Comparison of ENCODE assay signal across 16 cellular contexts in the genomic region with DNA sequence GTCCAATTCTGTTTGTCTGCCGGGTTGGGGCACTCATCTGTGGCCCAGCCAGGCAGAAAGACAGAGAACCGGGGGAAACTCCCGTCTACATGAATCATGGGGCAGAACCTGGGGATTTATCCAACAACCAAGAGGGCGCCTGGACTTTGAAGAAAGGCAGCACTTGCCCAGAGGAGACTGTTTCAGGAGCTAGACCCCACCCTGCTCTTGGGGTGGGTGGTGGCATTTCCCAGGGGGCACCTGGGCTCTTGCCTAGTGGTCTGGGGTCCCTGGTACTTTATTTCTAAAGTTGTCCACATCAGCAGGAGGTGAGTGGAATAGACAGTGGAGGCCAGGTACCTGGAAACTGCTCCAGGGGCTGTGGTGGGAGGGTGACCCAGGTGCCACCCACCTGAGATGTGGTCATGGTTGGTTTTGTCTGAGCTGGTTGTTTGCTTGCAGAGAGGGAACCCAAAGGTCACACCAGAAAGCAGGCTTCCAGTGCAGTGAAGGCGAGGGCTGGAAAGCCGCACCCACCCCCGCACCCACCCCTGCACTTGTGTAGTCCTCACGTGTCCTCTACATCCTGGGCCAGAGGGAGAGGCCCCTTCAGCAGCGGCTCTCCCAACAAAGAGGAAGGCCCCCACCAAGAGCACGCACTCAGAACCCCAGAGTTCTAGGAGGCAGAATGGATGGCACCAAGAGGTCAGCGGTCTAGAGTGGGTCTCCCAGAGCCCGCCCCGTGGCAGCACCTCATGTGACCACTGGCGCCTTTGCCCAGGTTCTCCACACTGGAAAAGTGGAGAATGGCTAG.
DNase-seq lines count a peak whose midpoint lies in the region; FAIRE-seq and TF ChIP-seq lines count a peak whose summit lies in the region.
"Had no signal": no experiment of that assay in that cellular context is flagged by ENCODE, and none has a peak within 500 bp of the region (broad histone marks: within the 10 kb centered on the region; RNA-seq: fewer than 3 reads in every experiment).

No MANE protein-coding gene starts in this region.

- CTCF ChIA-PET in activated naive CD4-positive, alpha-beta T cell treated with anti-CD3 and anti-CD28 coated beads for 36 hours (lab: Charles Lee), result no interaction called here

- H3K4me2 ChIP-seq in keratinocyte (ENCODE audit: control insufficient read depth, extremely low read depth, insufficient read depth, low read depth, low read length), result no peak overlapping the region

- no peak overlapping the region for H3K9ac ChIP-seq in keratinocyte (ENCODE audit: control insufficient read depth, extremely low read depth, insufficient read depth, low read length)
- H3K9ac ChIP-seq: parathyroid adenoma had no signal

- no peaks in the 10 kb centered on the region for H3K36me3 Mint-ChIP-seq in activated naive CD4-positive, alpha-beta T cell treated with anti-CD3 and anti-CD28 coated beads for 36 hours (ENCODE audit: low read depth)
- H3K36me3 Mint-ChIP-seq: activated naive CD8-positive, alpha-beta T cell had no signal

- no peak overlapping the region for H2AFZ ChIP-seq in keratinocyte (ENCODE audit: control insufficient read depth, low read length)
- H2AFZ ChIP-seq: parathyroid adenoma had no signal

- in situ Hi-C loops in transverse colon (cut with MboI; ENCODE audit: low pct_ligation_motif_present in 1 of 4, low pct_unique_long_range_greater_than_20kb in 1 of 4, low sequenced_read_pairs in 3 of 4), result no loop called here

- H3K9me3 ChIP-seq in keratinocyte (ENCODE audit: control insufficient read depth, low read depth, low read length), result no peaks in the 10 kb centered on the region
- no peaks in the 10 kb centered on the region for H3K9me3 ChIP-seq in transverse colon
- no peaks in the 10 kb centered on the region for H3K9me3 ChIP-seq in effector memory CD4-positive, alpha-beta T cell (ENCODE audit: control insufficient read depth, low read length)
- H3K9me3 ChIP-seq: thoracic aorta had no signal

- TF ChIP-seq CTCF in keratinocyte (optimal IDR thresholded peaks at IDR 0.05 in 1 of 3, IDR thresholded peaks at IDR 0.05 in 1 of 3, conservative IDR thresholded peaks at IDR 0.05 in 1 of 3; ENCODE audit: extremely low read depth in 1 of 3, insufficient read depth in 2 of 3, low read length in 3 of 3) (no peak), transverse colon (IDR thresholded peaks at IDR 0.05) (no peak)

- no peak overlapping the region for H3K4me3 Mint-ChIP-seq in activated naive CD4-positive, alpha-beta T cell treated with anti-CD3 and anti-CD28 coated beads for 36 hours
- H3K4me3 Mint-ChIP-seq: activated CD4-positive, alpha-beta T cell treated with anti-CD3 and anti-CD28 coated beads, Interleukin-2, amount 10 ng/mL, durations not matched to agents 24 days and 14 days; activated naive CD8-positive, alpha-beta T cell had no signal

- H3K36me3 ChIP-seq in keratinocyte (ENCODE audit: control insufficient read depth in 2 of 2, extremely low read depth in 1 of 2, insufficient read depth in 2 of 2, low read length in 2 of 2) (no peaks in the 10 kb centered on the region), transverse colon (no peaks in the 10 kb centered on the region)
- no peaks in the 10 kb centered on the region for H3K36me3 ChIP-seq in effector memory CD4-positive, alpha-beta T cell (ENCODE audit: control insufficient read depth, insufficient read depth, low read length)
- H3K36me3 ChIP-seq: thoracic aorta had no signal

- no peaks in the 10 kb centered on the region for H4K20me1 ChIP-seq in keratinocyte (ENCODE audit: control insufficient read depth, extremely low read depth, insufficient read depth, low read length)

- H3K4me1 ChIP-seq in keratinocyte (ENCODE audit: control insufficient read depth, extremely low read depth, insufficient read depth, low read length), result no peaks in the 10 kb centered on the region
- H3K4me1 ChIP-seq in transverse colon, result peaks cover 11 to 48% (median 39%) of the 10 kb centered on the region in 4 donors
- peaks cover 6% of the 10 kb centered on the region for H3K4me1 ChIP-seq in effector memory CD4-positive, alpha-beta T cell (ENCODE audit: control insufficient read depth, insufficient read depth, low read length, poor library complexity, severe bottlenecking)
- H3K4me1 ChIP-seq: parathyroid adenoma had no signal

- FAIRE-seq in keratinocyte (lab: Jason Lieb, UNC), result peak; percentile 13
- FAIRE-seq: islet of Langerhans had no signal

- H3K27me3 ChIP-seq in keratinocyte (ENCODE audit: control insufficient read depth, extremely low read depth, insufficient read depth, low read length), result peaks cover 53% of the 10 kb centered on the region
- peaks cover 56% of the 10 kb centered on the region for H3K27me3 ChIP-seq in transverse colon
- peaks cover 18% of the 10 kb centered on the region for H3K27me3 ChIP-seq in effector memory CD4-positive, alpha-beta T cell (replicated peaks; ENCODE audit: control insufficient read depth, insufficient read depth, low read length, poor library complexity, severe bottlenecking)

- H3K79me2 ChIP-seq in keratinocyte (ENCODE audit: control insufficient read depth, insufficient read depth, low read length), result no peaks in the 10 kb centered on the region
- H3K79me2 ChIP-seq: parathyroid adenoma had no signal

- H3K9me1 ChIP-seq in keratinocyte (ENCODE audit: control insufficient read depth, extremely low read depth, insufficient read depth, low read length), result no peaks in the 10 kb centered on the region

- H3K27ac ChIP-seq in keratinocyte (ENCODE audit: control insufficient read depth, insufficient read depth, low read length) (no peak overlapping the region), transverse colon (peak overlapping the region in 1 of 4 donors; percentile 18)
- no peak overlapping the region for H3K27ac ChIP-seq in effector memory CD4-positive, alpha-beta T cell (ENCODE audit: insufficient read depth, low read length, poor library complexity, severe bottlenecking)
- H3K27ac ChIP-seq: parathyroid adenoma, thoracic aorta had no signal

- peaks cover 44% of the 10 kb centered on the region for H3K4me1 Mint-ChIP-seq in activated naive CD4-positive, alpha-beta T cell treated with anti-CD3 and anti-CD28 coated beads for 36 hours (ENCODE audit: low read depth)

- intact Hi-C loops in activated naive CD4-positive, alpha-beta T cell treated with anti-CD3 and anti-CD28 coated beads for 36 hours (cut with micrococcal nuclease), result loop anchor here (1.0 to 5.0 kb wide), 2 partner anchors 62 to 89 kb away; no protein-coding TSS in a partner anchor
- intact Hi-C loops in transverse colon (cut with DNase I; ENCODE audit: low total_unique reads), result no loop called here

- DNase-seq in activated naive CD4-positive, alpha-beta T cell treated with anti-CD3 and anti-CD28 coated beads for 36 hours, result peak; percentile 52
- DNase-seq in activated naive CD4-positive, alpha-beta T cell treated with Interleukin-2 at 50 U/mL for 16 hours, result no peak
- DNase-seq in SW480 (ENCODE audit: low spot score) (peak; percentile 91), keratinocyte (ENCODE audit: low read depth, low spot score) (no peak), transverse colon (peak; percentile 70), mesenteric fat pad (ENCODE audit: low spot score) (no peak), dedifferentiated amniotic fluid mesenchymal stem cell (ENCODE audit: extremely low spot score) (no peak)
- DNase-seq in effector memory CD4-positive, alpha-beta T cell, result no peak
- DNase-seq: activated CD4-positive, alpha-beta T cell treated with anti-CD3 and anti-CD28 coated beads, Interleukin-2, amount 10 ng/mL, durations not matched to agents 24 days and 14 days; AML-193; NCI-H2107; Right ventricle myocardium superior had no signal

- H3K27me3 Mint-ChIP-seq in activated naive CD4-positive, alpha-beta T cell treated with anti-CD3 and anti-CD28 coated beads for 36 hours (ENCODE audit: low read depth), result peaks cover 22% of the 10 kb centered on the region

- no peak overlapping the region for H3K4me3 ChIP-seq in keratinocyte (ENCODE audit: control insufficient read depth in 2 of 3, extremely low read depth in 1 of 3, insufficient read depth in 2 of 3, low read depth in 1 of 3, low read length in 3 of 3)
- no peak overlapping the region for H3K4me3 ChIP-seq in transverse colon
- H3K4me3 ChIP-seq in effector memory CD4-positive, alpha-beta T cell (ENCODE audit: insufficient read depth, low read depth, low read length, poor library complexity, severe bottlenecking), result no peak overlapping the region
- H3K4me3 ChIP-seq: thoracic aorta had no signal

- no peaks in the 10 kb centered on the region for H3K9me3 Mint-ChIP-seq in activated naive CD4-positive, alpha-beta T cell treated with anti-CD3 and anti-CD28 coated beads for 36 hours
- H3K9me3 Mint-ChIP-seq: activated CD4-positive, alpha-beta T cell treated with anti-CD3 and anti-CD28 coated beads, Interleukin-2, amount 10 ng/mL, durations not matched to agents 24 days and 14 days had no signal

- no peak overlapping the region for H3K27ac Mint-ChIP-seq in activated naive CD4-positive, alpha-beta T cell treated with anti-CD3 and anti-CD28 coated beads for 36 hours
- H3K27ac Mint-ChIP-seq: activated CD4-positive, alpha-beta T cell treated with anti-CD3 and anti-CD28 coated beads, Interleukin-2, amount 10 ng/mL, durations not matched to agents 24 days and 14 days; activated naive CD8-positive, alpha-beta T cell had no signal

- TF ChIP-seq POLR2A in transverse colon (IDR thresholded peaks at IDR 0.05), result no peak

- 55 to 100% methylated on average over 1 to 14 of the region's 14 CpGs for WGBS in transverse colon (ENCODE audit: low coverage in 1 of 2), 2 donors

- dilution Hi-C loops in keratinocyte (cut with MboI; ENCODE audit: extremely low pct_ligation_motif_present, low sequenced_read_pairs), result no loop called here

- no peak for TF ChIP-seq EP300 in transverse colon (IDR thresholded peaks at IDR 0.05; ENCODE audit: low read depth)

Comparison
In these comparisons a context has a peak if more than half of its experiments do, and no peak if none do; other contexts are left out.
1. DNase-seq: peak in activated naive CD4-positive, alpha-beta T cell treated with anti-CD3 and anti-CD28 coated beads for 36 hours (single experiment), SW480 (single experiment) and transverse colon (single experiment); none in activated naive CD4-positive, alpha-beta T cell treated with Interleukin-2 at 50 U/mL for 16 hours (single experiment), keratinocyte (single experiment), effector memory CD4-positive, alpha-beta T cell (0 of 3), mesenteric fat pad (single experiment) and dedifferentiated amniotic fluid mesenchymal stem cell (single experiment).